8 cellular contexts compared by ENCODE assay signal in genomic region chr11:44565008-44565745, GRCh38. TPM values are rescaled to one million over a fixed set of nuclear protein-coding genes. Genes with fewer than 3 reads are reported as not detected.
DNase-seq lines count a peak whose midpoint lies in the region; ATAC-seq, FAIRE-seq and TF ChIP-seq lines count a peak whose summit lies in the region.

Gene CD82, plus strand, starts transcription at chr11:44565663. Its CDS starts 29,000 bp downstream, at chr11:44594663.

- intact Hi-C loops in heart left ventricle (cut with DNase I) (loop anchor here in 9 of 10 donors (2.0 to 10.0 kb wide), 9 partner anchors 37 to 540 kb away; partner anchors contain the start of gene TSPAN18 (in 3 of the 9)), posterior cingulate gyrus (cut with DNase I) (loop anchor here (2.0 kb wide), 1 partner anchor 52 kb away; no protein-coding TSS in a partner anchor)

- ATAC-seq in HG02840 (IDR thresholded peaks at IDR 0.05; ENCODE audit: low FRiP score, unreplicated experiment) (peak; percentile 78), T-cell (replicated peaks in 1 of 4) (peak; percentile 81 to 84 (median 83)), heart left ventricle (peak; percentile 96 to 97 (median 96)), upper lobe of left lung (ENCODE audit: low FRiP score in 2 of 2) (peak; percentile 97 to 98)

- H3K27me3 ChIP-seq in heart left ventricle = no peaks in the 10 kb centered on the region
- no peaks in the 10 kb centered on the region for H3K27me3 ChIP-seq in upper lobe of left lung

- H3K9me3 Mint-ChIP-seq in T-cell = no peaks in the 10 kb centered on the region

- H3K4me1 Mint-ChIP-seq in T-cell = peaks cover 37 to 60% (median 44%) of the 10 kb centered on the region in 3 donors

- H3K36me3 ChIP-seq in heart left ventricle (no peaks in the 10 kb centered on the region), upper lobe of left lung (no peaks in the 10 kb centered on the region)

- H3K27ac Mint-ChIP-seq in T-cell = peak within 1 kb of the TSS; percentile 80 to 81

- H3K9me3 ChIP-seq in heart left ventricle (no peaks in the 10 kb centered on the region), upper lobe of left lung (no peaks in the 10 kb centered on the region)

- H3K27ac ChIP-seq in adipose tissue (ENCODE audit: low read depth, low read length) = no peak within 1 kb of the TSS
- H3K27ac ChIP-seq in heart left ventricle = peak within 1 kb of the TSS; percentile 90 to 99 (median 96)
- H3K27ac ChIP-seq in upper lobe of left lung = peak within 1 kb of the TSS; percentile 95 to 97 (median 96)

- FAIRE-seq in GM12891 (lab: Jason Lieb, UNC) = peak; percentile 99

- 0 to 1% (median 0%) methylated on average over 40 to 65 of the region's 65 CpGs for WGBS in adipose tissue, 3 donors
- whole genome bisulfite sequencing in heart left ventricle, 4 donors = 1 to 2% (median 1%) methylated on average over 41 to 65 of the region's 65 CpGs
- 2% methylated on average over 61 of the region's 65 CpGs; no CpG with 5 or more reads in 1 of the 2 donors for WGBS in upper lobe of left lung, 2 donors

- TF ChIP-seq CTCF in heart left ventricle (IDR thresholded peaks at IDR 0.05) (peak in 9 of 12 donors; percentile 8 to 54 (median 40)), upper lobe of left lung (IDR thresholded peaks at IDR 0.05) (peak; percentile 9 to 70 (median 41))

- H3K36me3 Mint-ChIP-seq in T-cell = no peaks in the 10 kb centered on the region

- no peaks in the 10 kb centered on the region for H3K27me3 Mint-ChIP-seq in T-cell

- CTCF ChIA-PET in T-cell (lab: Charles Lee) = interaction anchor here (0.6 to 2.2 kb wide), 5 partner anchors 9 to 52 kb away, joined by 3 to 16 read pairs (median 7); no protein-coding TSS in a partner anchor

- POLR2A ChIA-PET in T-cell (lab: Charles Lee) = interaction anchor here in 1 of 2 donors (1.4 kb wide), 1 partner anchor 47 kb away, joined by 5 read pairs; no protein-coding TSS in a partner anchor

- H3K4me1 ChIP-seq in heart left ventricle (peaks cover 20 to 65% (median 44%) of the 10 kb centered on the region in 12 donors), upper lobe of left lung (peaks cover 53 to 62% (median 57%) of the 10 kb centered on the region in 4 donors)

- TF ChIP-seq POLR2A in GM12891 (IDR thresholded peaks at IDR 0.05; ENCODE audit: low read depth, low read length) (peak; percentile 89), heart left ventricle (IDR thresholded peaks at IDR 0.05) (peak in 1 of 2 donors; percentile 84), upper lobe of left lung (IDR thresholded peaks at IDR 0.05) (peak in 3 of 4 donors; percentile 67 to 88 (median 79))

- peak in 1 of 4 donors; percentile 28 for TF ChIP-seq EP300 in upper lobe of left lung (IDR thresholded peaks at IDR 0.05)

- peak within 1 kb of the TSS; percentile 28 to 74 (median 60) for H3K4me3 ChIP-seq in heart left ventricle
- peak within 1 kb of the TSS; percentile 68 to 80 (median 72) for H3K4me3 ChIP-seq in upper lobe of left lung

- peak; percentile 91 for DNase-seq in GM12891 (ENCODE audit: insufficient read length, low spot score)
- peak; percentile 98 for DNase-seq in NCI-H1436 (lab: John Stamatoyannopoulos, UW)
- peak; percentile 78 to 98 (median 87) for DNase-seq in T-cell
- DNase-seq in heart left ventricle = peak; percentile 100
- peak; percentile 98 to 100 (median 100) for DNase-seq in posterior cingulate gyrus
- peak; percentile 100 for DNase-seq in upper lobe of left lung

- peak within 1 kb of the TSS; percentile 81 to 88 (median 83) for H3K4me3 Mint-ChIP-seq in T-cell

TF ChIP-seq in GM12891, 5 proteins besides CTCF, POLR2A, EP300 and RAD21:
- peak; percentile 70; the same call in 1 of the 2 replicates for TF ChIP-seq TAF1 (IDR thresholded peaks at IDR 0.05; ENCODE audit: low read depth, low read length)
- no peak for TF ChIP-seq PAX5 (IDR thresholded peaks at IDR 0.05; ENCODE audit: insufficient read depth, low read length, severe bottlenecking)
- peak; percentile 86 for TF ChIP-seq POLR2AphosphoS5 (IDR thresholded peaks at IDR 0.05; ENCODE audit: low read depth, low read length)
- no peak for TF ChIP-seq SPI1 (IDR thresholded peaks at IDR 0.05; ENCODE audit: low read depth, low read length)
- 0 out of 2 replicates have a peak, but pooled peaks have one; percentile 43 for TF ChIP-seq POU2F2 (IDR thresholded peaks at IDR 0.05; ENCODE audit: low read depth, low read length)

RNA-seq across cellular contexts. Expression of gene CD82, which starts in this region (rescaled TPM):
- polyA plus RNA-seq in GM12891 (2012; ENCODE audit: low read depth, missing spikeins) = 127 TPM
- total RNA-seq in T-cell (10 to 100 TPM; 53.4 to 99.6 (median 69.0) TPM), heart left ventricle (10 to 100 TPM; 20.1 to 76.2 (median 37.3) TPM), upper lobe of left lung (100 to 1,000 TPM in 2 of 6 donors, 10 to 100 TPM in 4; 29.8 to 148 (median 69.9) TPM)
- polyA plus RNA-seq in adipose tissue (10 to 100 TPM; 17.4 to 31.7 (median 30.1) TPM), heart left ventricle (10 to 100 TPM; 25.2 to 48.6 TPM)
